8 cellular contexts compared by ENCODE assay signal in genomic region chr3:9916734-9917680, GRCh38. TPM values are rescaled to one million over a fixed set of nuclear protein-coding genes. Genes with fewer than 3 reads are reported as not detected.
A peak's percentile ranks its signal among the peaks of the same experiment; 100 is the strongest.
DNase-seq lines count a peak whose midpoint lies in the region; TF ChIP-seq lines count a peak whose summit lies in the region.

Gene IL17RC (plus strand): TSS chr3:9917098. CDS start chr3:9917316, 218 bp downstream.

- H3K4me2 ChIP-seq in Karpas-422 (ENCODE audit: low read depth, low read length, poor library complexity, severe bottlenecking) = no peak within 1 kb of the TSS

- H3K9ac ChIP-seq in stomach smooth muscle (ENCODE audit: low read length in 2 of 2) (peak within 1 kb of the TSS; percentile 83 to 84), Karpas-422 (ENCODE audit: low read length) (no peak within 1 kb of the TSS)

- TF ChIP-seq POLR2A in esophagus muscularis mucosa (IDR thresholded peaks at IDR 0.05; ENCODE audit: low read depth) = peak; percentile 53

- TF ChIP-seq CTCF in esophagus muscularis mucosa (IDR thresholded peaks at IDR 0.05) = no peak

- no peaks in the 10 kb centered on the region for H4K20me1 ChIP-seq in Karpas-422 (ENCODE audit: insufficient read depth, low read depth, low read length)

- H2AFZ ChIP-seq in Karpas-422 (ENCODE audit: low read length) = no peak within 1 kb of the TSS

- intact Hi-C loops in esophagus muscularis mucosa (cut with DNase I) = loop anchor here (5.0 kb wide), 1 partner anchor 70 kb away; no protein-coding TSS in a partner anchor

- H3K27ac ChIP-seq in esophagus muscularis mucosa (replicated peaks in 1 of 4) (peak within 1 kb of the TSS; percentile 88 to 96 (median 94)), stomach smooth muscle (ENCODE audit: low read length) (peak within 1 kb of the TSS; percentile 91), Karpas-422 (ENCODE audit: low read length) (no peak within 1 kb of the TSS)

- H3K4me3 ChIP-seq in esophagus muscularis mucosa (peak within 1 kb of the TSS; percentile 65 to 78 (median 72)), mononuclear cell (ENCODE audit: low read length) (peak within 1 kb of the TSS; percentile 42), stomach smooth muscle (ENCODE audit: low read length in 2 of 2) (peak within 1 kb of the TSS; percentile 74 to 84), Karpas-422 (ENCODE audit: low read length) (no peak within 1 kb of the TSS; the same call in 1 of the 2 replicates)

- H3K4me1 ChIP-seq in esophagus muscularis mucosa (peaks cover 33 to 59% (median 50%) of the 10 kb centered on the region in 4 donors), mononuclear cell (ENCODE audit: insufficient read depth, low read length) (peaks cover 38% of the 10 kb centered on the region), stomach smooth muscle (ENCODE audit: control insufficient read depth, insufficient read depth, low read length) (peaks cover 48% of the 10 kb centered on the region), Karpas-422 (ENCODE audit: low read length) (no peaks in the 10 kb centered on the region)

- peak; percentile 44 for DNase-seq in SKM-1 treated with dmso at 0.1 percent for 144 hours (lab: John Stamatoyannopoulos, UW; ENCODE audit: unreplicated experiment)
- DNase-seq in SKM-1 (lab: John Stamatoyannopoulos, UW; ENCODE audit: unreplicated experiment) = no peak
- peak; percentile 58 for DNase-seq in NCI-H446 treated with DMSO at 0.1 percent for 48 hours (lab: John Stamatoyannopoulos, UW)
- peak; percentile 39 for DNase-seq in activated T-cell treated with anti-CD3 and anti-CD28 coated beads, Interleukin-2, amount 50 U/mL, for 1 hour
- DNase-seq in esophagus muscularis mucosa (ENCODE audit: extremely low spot score) = peak; percentile 98
- DNase-seq in Karpas-422 = no peak

- H3K9me3 ChIP-seq in esophagus muscularis mucosa (no peaks in the 10 kb centered on the region), mononuclear cell (ENCODE audit: low read depth, low read length) (no peaks in the 10 kb centered on the region), stomach smooth muscle (ENCODE audit: control insufficient read depth in 2 of 2, low read length in 2 of 2) (no peaks in the 10 kb centered on the region), Karpas-422 (ENCODE audit: low read length) (no peaks in the 10 kb centered on the region)

- no peaks in the 10 kb centered on the region for H3K27me3 ChIP-seq in esophagus muscularis mucosa
- no peaks in the 10 kb centered on the region for H3K27me3 ChIP-seq in mononuclear cell (ENCODE audit: insufficient read depth, low read length)
- no peaks in the 10 kb centered on the region for H3K27me3 ChIP-seq in stomach smooth muscle (ENCODE audit: control insufficient read depth in 1 of 2, insufficient read depth in 2 of 2, low read length in 2 of 2)
- H3K27me3 ChIP-seq in Karpas-422 (ENCODE audit: low read length) = no peaks in the 10 kb centered on the region

- peaks cover 0 to 20% (median 16%) of the 10 kb centered on the region in 4 donors for H3K36me3 ChIP-seq in esophagus muscularis mucosa
- H3K36me3 ChIP-seq in stomach smooth muscle (ENCODE audit: control insufficient read depth in 2 of 2, insufficient read depth in 2 of 2, low read length in 2 of 2) = peaks cover 0 to 6% of the 10 kb centered on the region in 2 donors
- no peaks in the 10 kb centered on the region for H3K36me3 ChIP-seq in Karpas-422 (ENCODE audit: insufficient read depth, low read length)

- H3K9me2 ChIP-seq in Karpas-422 (replicated peaks; ENCODE audit: insufficient read depth, low read length) = no peaks in the 10 kb centered on the region

- no peaks in the 10 kb centered on the region for H3K79me2 ChIP-seq in Karpas-422 (ENCODE audit: low read length)

- WGBS in esophagus muscularis mucosa = 4% methylated on average over 15 of the region's 19 CpGs

- no peak for TF ChIP-seq EP300 in esophagus muscularis mucosa (IDR thresholded peaks at IDR 0.05)

RNA-seq across cellular contexts. Expression of gene IL17RC, which starts in this region (rescaled TPM):
- total RNA-seq in esophagus muscularis mucosa (10 to 100 TPM; 40.3 to 60.4 (median 51.3) TPM), mononuclear cell (2.7 TPM)
- 0.54 and 2.5 TPM in 2 replicates for total RNA-seq in Karpas-422 (2014; rRNA removed; shearing (Covaris generic); ENCODE audit: low replicate concordance)

Comparison
In these comparisons a context has a peak if more than half of its experiments do, and no peak if none do; other contexts are left out.
1. RNA of gene IL17RC (total RNA-seq): 40.3 to 60.4 TPM in esophagus muscularis mucosa; 2.7 TPM in mononuclear cell (single experiment) and 0.54 to 2.5 TPM in Karpas-422; every median in the first group is over 10 times any median in the second.
2. DNase-seq: peak in SKM-1 treated with dmso at 0.1 percent for 144 hours (single experiment), NCI-H446 treated with DMSO at 0.1 percent for 48 hours (single experiment), activated T-cell treated with anti-CD3 and anti-CD28 coated beads, Interleukin-2, amount 50 U/mL, for 1 hour (single experiment) and esophagus muscularis mucosa (single experiment); none in SKM-1 (single experiment) and Karpas-422 (single experiment).